In the genomic region with DNA sequence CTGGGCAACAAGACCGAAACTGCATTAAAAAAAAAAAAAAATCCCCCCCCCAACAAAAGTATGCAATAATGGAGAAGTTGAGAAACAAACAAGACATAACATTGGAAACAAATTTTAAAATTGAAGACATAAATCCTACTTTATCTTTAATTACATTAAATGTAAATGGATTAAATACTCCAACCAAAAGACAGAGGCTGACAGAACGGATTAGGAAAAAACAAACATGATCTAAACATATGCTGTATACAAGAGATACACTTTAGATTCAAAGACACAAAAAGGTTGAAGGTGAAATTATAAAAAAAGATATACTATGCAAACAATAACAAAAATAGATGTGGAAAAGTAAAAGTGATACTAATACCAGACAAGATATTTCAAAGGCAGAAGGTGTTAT, we compare ENCODE assay signal across 23 cellular contexts.
"Had no signal": no experiment of that assay in that cellular context is flagged by ENCODE, and none has a peak within 500 bp of the region (broad histone marks: within the 10 kb centered on the region; RNA-seq: fewer than 3 reads in every experiment).

No MANE protein-coding gene starts in this region.

- H3K4me3 Mint-ChIP-seq: naive thymus-derived CD8-positive, alpha-beta T cell; natural killer cell treated with Interleukin-12 subunit alpha and Interleukin-12 subunit beta and Interleukin-15 and Interleukin-18, amount 100 ng/mL, for 72 hours; nephron progenitor cell; neural crest cell; stimulated activated memory B cell treated with anti-CD40 and anti-IgM and Interleukin-4, amounts not matched to agents 10 μg/mL and 1 μg/mL and 100 μg/mL, for 72 hours; stimulated activated naive CD8-positive, alpha-beta T cell treated with anti-CD3 and anti-CD28 coated beads, Interleukin-15, Interleukin-2, amounts not matched to agents 100 ng/mL and 50 ng/mL, for 24 hours had no signal

- ATAC-seq: naive thymus-derived CD8-positive, alpha-beta T cell; natural killer cell treated with Interleukin-12 subunit alpha and Interleukin-12 subunit beta and Interleukin-15 and Interleukin-18, amount 100 ng/mL, for 72 hours; pancreas; right cardiac atrium; right lobe of liver; stimulated activated memory B cell treated with anti-CD40 and anti-IgM and Interleukin-4, amounts not matched to agents 10 μg/mL and 1 μg/mL and 100 μg/mL, for 72 hours had no signal

- H3K4me1 Mint-ChIP-seq: naive thymus-derived CD8-positive, alpha-beta T cell; nephron progenitor cell; neural crest cell; stimulated activated memory B cell treated with anti-CD40 and anti-IgM and Interleukin-4, amounts not matched to agents 10 μg/mL and 1 μg/mL and 100 μg/mL, for 72 hours had no signal

- H3K27me3 Mint-ChIP-seq: naive thymus-derived CD8-positive, alpha-beta T cell; natural killer cell treated with Interleukin-12 subunit alpha and Interleukin-12 subunit beta and Interleukin-15 and Interleukin-18, amount 100 ng/mL, for 72 hours; stimulated activated memory B cell treated with anti-CD40 and anti-IgM and Interleukin-4, amounts not matched to agents 10 μg/mL and 1 μg/mL and 100 μg/mL, for 72 hours; stimulated activated naive CD8-positive, alpha-beta T cell treated with anti-CD3 and anti-CD28 coated beads, Interleukin-15, Interleukin-2, amounts not matched to agents 100 ng/mL and 50 ng/mL, for 24 hours had no signal

- DNase-seq: naive thymus-derived CD8-positive, alpha-beta T cell; nephron progenitor cell; nucleus accumbens; pancreas; right cardiac atrium; right lobe of liver; sigmoid colon; spleen; stimulated activated CD4-positive, alpha-beta T cell treated with anti-CD3 and anti-CD28 coated beads, Interleukin-12 subunit alpha, Interleukin-12 subunit beta, amount 100 ng/mL, for 4 hours; stimulated activated CD4-positive, alpha-beta T cell treated with anti-CD3 and anti-CD28 coated beads, Interleukin-1b, Interleukin-23, amount 100 ng/mL, for 48 hours; stimulated activated CD4-positive, alpha-beta T cell treated with anti-CD3 and anti-CD28 coated beads, Interleukin-4, amount 100 ng/mL, for 1 hour; stimulated activated CD4-positive, alpha-beta T cell treated with anti-CD3 and anti-CD28 coated beads, Interleukin-4, amount 100 ng/mL, for 4 hours; stimulated activated CD8-positive, alpha-beta memory T cell treated with anti-CD3 and anti-CD28 coated beads, Interleukin-4, amount 100 ng/mL, for 48 hours; stimulated activated naive CD4-positive, alpha-beta T cell treated with Interleukin-2 at 50 U/mL for 16 hours; stomach; thyroid gland; trophoblast cell; upper lobe of left lung had no signal

- H3K36me3 Mint-ChIP-seq: stimulated activated memory B cell treated with anti-CD40 and anti-IgM and Interleukin-4, amounts not matched to agents 10 μg/mL and 1 μg/mL and 100 μg/mL, for 72 hours had no signal

- FAIRE-seq: pancreas, urothelium cell line had no signal

- H3K27ac Mint-ChIP-seq: naive thymus-derived CD8-positive, alpha-beta T cell; natural killer cell treated with Interleukin-12 subunit alpha and Interleukin-12 subunit beta and Interleukin-15 and Interleukin-18, amount 100 ng/mL, for 72 hours; nephron progenitor cell; stimulated activated memory B cell treated with anti-CD40 and anti-IgM and Interleukin-4, amounts not matched to agents 10 μg/mL and 1 μg/mL and 100 μg/mL, for 72 hours; stimulated activated naive CD8-positive, alpha-beta T cell treated with anti-CD3 and anti-CD28 coated beads, Interleukin-15, Interleukin-2, amounts not matched to agents 100 ng/mL and 50 ng/mL, for 24 hours had no signal

- H3K9me3 Mint-ChIP-seq: stimulated activated memory B cell treated with anti-CD40 and anti-IgM and Interleukin-4, amounts not matched to agents 10 μg/mL and 1 μg/mL and 100 μg/mL, for 72 hours had no signal
